Comparison of ENCODE assay signal across 2 cellular contexts in the genomic region with DNA sequence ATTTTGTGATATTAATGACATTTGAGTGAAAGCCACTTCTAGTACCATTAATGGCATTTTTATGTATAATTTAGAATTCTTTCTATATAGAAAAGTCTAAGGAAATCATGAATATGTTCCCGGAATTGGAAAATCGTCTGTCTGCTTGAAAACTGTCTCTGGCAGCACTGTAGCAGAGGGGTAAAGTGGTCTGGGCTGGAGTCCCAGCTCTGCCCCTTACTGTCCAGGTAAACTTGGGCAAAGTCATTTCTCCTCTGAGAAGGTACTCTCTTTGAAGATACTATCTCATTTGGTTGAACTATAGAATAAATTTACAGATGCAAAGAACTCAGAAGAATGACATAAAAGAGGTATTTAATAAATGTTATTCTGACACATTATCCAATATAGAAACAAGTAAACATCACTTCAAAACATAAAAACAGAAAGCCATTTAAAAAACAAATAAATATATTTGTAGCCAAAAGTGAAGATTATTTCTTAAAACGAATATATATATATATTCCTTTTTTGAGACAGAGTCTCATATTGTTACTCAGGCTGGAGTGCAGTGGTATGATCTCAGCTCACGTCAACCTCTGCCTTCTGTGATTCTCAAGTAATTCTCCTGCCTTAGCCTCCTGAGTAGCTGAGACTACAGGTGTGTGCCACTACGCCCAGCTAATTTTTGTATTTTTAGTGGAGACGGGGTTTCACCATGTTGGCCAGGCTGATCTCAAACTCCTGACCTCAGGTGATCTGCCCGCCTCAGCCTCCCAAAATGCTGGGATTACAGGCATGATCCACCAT.
TF ChIP-seq lines count a peak whose summit lies in the region.

No MANE protein-coding gene starts in this region.

TF ChIP-seq in GM12878, 131 proteins besides CTCF, POLR2A, EP300 and RAD21:
- TF ChIP-seq LARP7 (IDR thresholded peaks at IDR 0.05) (no peak), ZZZ3 (IDR thresholded peaks at IDR 0.05; ENCODE audit: control insufficient read depth, insufficient read length, low read depth) (no peak), NBN (IDR thresholded peaks at IDR 0.05) (no peak), TCF7 (IDR thresholded peaks at IDR 0.05; ENCODE audit: borderline replicate concordance) (no peak), TAF1 (IDR thresholded peaks at IDR 0.05; ENCODE audit: borderline replicate concordance, low read depth, low read length) (no peak), TBL1XR1 (IDR thresholded peaks at IDR 0.05; ENCODE audit: low read depth, low read length) (no peak), IKZF2 (IDR thresholded peaks at IDR 0.05) (no peak), NR2C1 (IDR thresholded peaks at IDR 0.05) (no peak), CREB1 (IDR thresholded peaks at IDR 0.05; ENCODE audit: low read depth) (0 out of 2 replicates have a peak, but pooled peaks have one; percentile 21), EED (IDR thresholded peaks at IDR 0.05; ENCODE audit: low read depth) (no peak), CBX3 (IDR thresholded peaks at IDR 0.05; ENCODE audit: borderline replicate concordance, low read depth) (no peak)
- TF ChIP-seq, protein P1, sequence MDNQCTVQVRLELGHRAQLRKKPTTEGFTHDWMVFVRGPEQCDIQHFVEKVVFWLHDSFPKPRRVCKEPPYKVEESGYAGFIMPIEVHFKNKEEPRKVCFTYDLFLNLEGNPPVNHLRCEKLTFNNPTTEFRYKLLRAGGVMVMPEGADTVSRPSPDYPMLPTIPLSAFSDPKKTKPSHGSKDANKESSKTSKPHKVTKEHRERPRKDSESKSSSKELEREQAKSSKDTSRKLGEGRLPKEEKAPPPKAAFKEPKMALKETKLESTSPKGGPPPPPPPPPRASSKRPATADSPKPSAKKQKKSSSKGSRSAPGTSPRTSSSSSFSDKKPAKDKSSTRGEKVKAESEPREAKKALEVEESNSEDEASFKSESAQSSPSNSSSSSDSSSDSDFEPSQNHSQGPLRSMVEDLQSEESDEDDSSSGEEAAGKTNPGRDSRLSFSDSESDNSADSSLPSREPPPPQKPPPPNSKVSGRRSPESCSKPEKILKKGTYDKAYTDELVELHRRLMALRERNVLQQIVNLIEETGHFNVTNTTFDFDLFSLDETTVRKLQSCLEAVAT (IDR thresholded peaks at IDR 0.05) = 0 out of 2 replicates have a peak, but pooled peaks have one; percentile 17

TF ChIP-seq in HEK293T, 16 proteins besides CTCF, POLR2A, EP300 and RAD21:
- TF ChIP-seq FOXM1 (IDR thresholded peaks at IDR 0.05; ENCODE audit: borderline replicate concordance) (no peak), HDGF (IDR thresholded peaks at IDR 0.05; ENCODE audit: borderline replicate concordance) (no peak), BHLHE40 (IDR thresholded peaks at IDR 0.05; ENCODE audit: borderline replicate concordance) (no peak), SUZ12 (IDR thresholded peaks at IDR 0.05) (no peak), FOXA1 (IDR thresholded peaks at IDR 0.05) (no peak), CTBP1 (IDR thresholded peaks at IDR 0.05; ENCODE audit: borderline replicate concordance) (no peak), SP1 (IDR thresholded peaks at IDR 0.05) (no peak), TARDBP (IDR thresholded peaks at IDR 0.05) (no peak), ELF4 (IDR thresholded peaks at IDR 0.05) (no peak), L3MBTL2 (conservative IDR thresholded peaks at IDR 0.05) (no peak), ARNT (IDR thresholded peaks at IDR 0.05) (no peak)
- TF ChIP-seq, protein P2, sequence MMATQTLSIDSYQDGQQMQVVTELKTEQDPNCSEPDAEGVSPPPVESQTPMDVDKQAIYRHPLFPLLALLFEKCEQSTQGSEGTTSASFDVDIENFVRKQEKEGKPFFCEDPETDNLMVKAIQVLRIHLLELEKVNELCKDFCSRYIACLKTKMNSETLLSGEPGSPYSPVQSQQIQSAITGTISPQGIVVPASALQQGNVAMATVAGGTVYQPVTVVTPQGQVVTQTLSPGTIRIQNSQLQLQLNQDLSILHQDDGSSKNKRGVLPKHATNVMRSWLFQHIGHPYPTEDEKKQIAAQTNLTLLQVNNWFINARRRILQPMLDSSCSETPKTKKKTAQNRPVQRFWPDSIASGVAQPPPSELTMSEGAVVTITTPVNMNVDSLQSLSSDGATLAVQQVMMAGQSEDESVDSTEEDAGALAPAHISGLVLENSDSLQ (IDR thresholded peaks at IDR 0.05) = no peak
